1 cellular context compared by ENCODE assay signal in genomic region chr6:142735182-142735581, GRCh38.
A peak's percentile ranks its signal among the peaks of the same experiment; 100 is the strongest.
TF ChIP-seq lines count a peak whose summit lies in the region.

No MANE protein-coding gene starts in this region.

TF ChIP-seq in HEK293, 187 proteins besides CTCF, POLR2A, EP300 and RAD21 (continued from another document):
- TF ChIP-seq ZNF398 (tag by site-specific recombination; IDR thresholded peaks at IDR 0.05) (peak; percentile 43), ZNF423 (tag by site-specific recombination; IDR thresholded peaks at IDR 0.05) (no peak)
